ENCODE assay signal across 20 cellular contexts in genomic region chr10:119643306-119644214, GRCh38. TPM values are rescaled to one million over a fixed set of nuclear protein-coding genes. Genes with fewer than 3 reads are reported as not detected.
A peak's percentile ranks its signal among the peaks of the same experiment; 100 is the strongest.
DNase-seq lines count a peak whose midpoint lies in the region; ATAC-seq, FAIRE-seq and TF ChIP-seq lines count a peak whose summit lies in the region.
"Had no signal": no experiment of that assay in that cellular context is flagged by ENCODE, and none has a peak within 500 bp of the region (broad histone marks: within the 10 kb centered on the region; RNA-seq: fewer than 3 reads in every experiment).

No MANE protein-coding gene starts in this region.

- H3K9me3 ChIP-seq in H1 (ENCODE audit: insufficient read depth in 2 of 2, low read depth in 1 of 2, low read length in 1 of 2) (no peaks in the 10 kb centered on the region), osteoblast (ENCODE audit: low read depth, low read length) (no peaks in the 10 kb centered on the region), esophagus muscularis mucosa (peaks cover 0 to 15% (median 4%) of the 10 kb centered on the region in 4 donors)
- H3K9me3 ChIP-seq: SJSA1 had no signal

- no peaks in the 10 kb centered on the region for H3K79me1 ChIP-seq in H1 (ENCODE audit: low read depth, low read length)

- H3K18ac ChIP-seq in H1 (ENCODE audit: extremely low read depth, low read length) = no peak overlapping the region

- no peak for TF ChIP-seq RAD21 in H1 (IDR thresholded peaks at IDR 0.05 in 1 of 2, conservative IDR thresholded peaks at IDR 0.05 in 1 of 2; ENCODE audit: low read depth in 2 of 2, low read length in 2 of 2)

- H2AFZ ChIP-seq in H1 (ENCODE audit: low read length) (peak overlapping the region; percentile 84; the same call in 1 of the 2 replicates), osteoblast (ENCODE audit: low read length) (peak overlapping the region; percentile 66)

- H3K79me2 ChIP-seq in H1 (ENCODE audit: control insufficient read depth in 1 of 2, insufficient read depth in 2 of 2, low read length in 2 of 2) = no peaks in the 10 kb centered on the region
- no peaks in the 10 kb centered on the region for H3K79me2 ChIP-seq in osteoblast (ENCODE audit: insufficient read depth, low read length)

- H3K27me3 Mint-ChIP-seq in activated T-cell treated with anti-CD3 and anti-CD28 coated beads, Interleukin-2, amount 50 U/mL, for 4 hours (ENCODE audit: low read depth) = no peaks in the 10 kb centered on the region
- H3K27me3 Mint-ChIP-seq: activated CD4-positive, alpha-beta memory T cell treated with anti-CD3 and anti-CD28 coated beads for 36 hours had no signal

- H2BK5ac ChIP-seq in H1 (ENCODE audit: low read depth, low read length) = no peak overlapping the region

- no peaks in the 10 kb centered on the region; the same call in 1 of the 2 replicates for H3K23me2 ChIP-seq in H1 (ENCODE audit: low read depth, low read length)

- H3K14ac ChIP-seq in H1 (ENCODE audit: insufficient read length) = no peak overlapping the region

- H2BK15ac ChIP-seq in H1 (ENCODE audit: low read length) = no peak overlapping the region; the same call in 1 of the 2 replicates

- 88% methylated on average over 15 of the region's 15 CpGs; no CpG with 5 or more reads in 1 of the 2 experiments for WGBS in H1 (ENCODE audit: extremely low coverage in 1 of 2, insufficient coverage in 1 of 2, insufficient read length in 1 of 2, insufficient replicate concordance in 2 of 2, low coverage in 1 of 2, low lambda C conversion rate in 2 of 2, missing lambda C conversion rate in 1 of 2), 2 experiments
- 82% methylated on average over 15 of the region's 15 CpGs for WGBS in esophagus muscularis mucosa

- no peak overlapping the region for H3K9ac ChIP-seq in H1 (replicated peaks in 1 of 4; ENCODE audit: extremely low read depth in 1 of 4, low read depth in 3 of 4, low read length in 3 of 4)

- H3K4me1 Mint-ChIP-seq in activated T-cell treated with anti-CD3 and anti-CD28 coated beads, Interleukin-2, amount 50 U/mL, for 4 hours (ENCODE audit: low read depth) = peaks cover 20% of the 10 kb centered on the region

- H4K20me1 ChIP-seq in H1 (replicated peaks in 1 of 2; ENCODE audit: control insufficient read depth in 1 of 2, insufficient read depth in 2 of 2, low read length in 2 of 2) (no peaks in the 10 kb centered on the region), osteoblast (ENCODE audit: insufficient read depth, low read length) (no peaks in the 10 kb centered on the region)

- POLR2A ChIA-PET in H1 (lab: Charles Lee; ENCODE audit: partially characterized antibody) = interaction anchor here (0.7 to 1.3 kb wide), 3 partner anchors 44 to 82 kb away, joined by 3 read pairs; partner anchors contain the start of genes INPP5F and TIAL1

- no peak overlapping the region for H2BK12ac ChIP-seq in H1 (ENCODE audit: low read depth, low read length)

- peak; percentile 13 for DNase-seq in AG08395 (ENCODE audit: low spot score)
- DNase-seq in LHCN-M2 (ENCODE audit: low read depth) = peak; percentile 54
- no peak for DNase-seq in H1 (ENCODE audit: low read depth in 1 of 2, low spot score in 2 of 2)
- peak; percentile 92 for DNase-seq in osteoblast (ENCODE audit: insufficient read length, low spot score, missing footprints)
- no peak for DNase-seq in esophagus muscularis mucosa (ENCODE audit: extremely low spot score)
- DNase-seq in activated T-cell treated with anti-CD3 and anti-CD28 coated beads, Interleukin-2, amount 50 U/mL, for 4 hours = no peak
- DNase-seq in anterior cingulate cortex (lab: John Stamatoyannopoulos, UW) = no peak
- DNase-seq: activated CD4-positive, alpha-beta memory T cell treated with anti-CD3 and anti-CD28 coated beads for 36 hours; activated T-cell treated with anti-CD3 and anti-CD28 coated beads, Interleukin-2, amount 50 U/mL, for 48 hours; amniotic stem cell; NCI-H1930; occipital lobe; OCI-M1; stimulated activated naive CD4-positive, alpha-beta T cell treated with Interleukin-2 at 50 U/mL for 16 hours; upper lobe of right lung had no signal

- H3K4me1 ChIP-seq in H1 (replicated peaks in 1 of 4; ENCODE audit: control insufficient read depth in 3 of 4, insufficient read depth in 4 of 4, low read length in 3 of 4) (no peaks in the 10 kb centered on the region; a peak in 2 of 7 replicates), osteoblast (ENCODE audit: insufficient read depth, low read length) (peaks cover 11% of the 10 kb centered on the region), esophagus muscularis mucosa (no peaks in the 10 kb centered on the region)
- H3K4me1 ChIP-seq: SJSA1, upper lobe of right lung had no signal

- no peaks in the 10 kb centered on the region for H3K9me3 Mint-ChIP-seq in activated T-cell treated with anti-CD3 and anti-CD28 coated beads, Interleukin-2, amount 50 U/mL, for 4 hours
- H3K9me3 Mint-ChIP-seq: activated CD4-positive, alpha-beta memory T cell treated with anti-CD3 and anti-CD28 coated beads for 36 hours had no signal

- H2AK5ac ChIP-seq in H1 (ENCODE audit: low read depth, low read length) = no peak overlapping the region

- H3K27me3 ChIP-seq in H1 (replicated peaks in 1 of 4; ENCODE audit: control insufficient read depth in 3 of 4, extremely low read depth in 1 of 4, insufficient read depth in 3 of 4, low read length in 3 of 4) = no peaks in the 10 kb centered on the region
- no peaks in the 10 kb centered on the region for H3K27me3 ChIP-seq in osteoblast (ENCODE audit: insufficient read depth, low read length)
- no peaks in the 10 kb centered on the region for H3K27me3 ChIP-seq in esophagus muscularis mucosa
- H3K27me3 ChIP-seq: SJSA1, upper lobe of right lung had no signal

- no peak overlapping the region for H4K5ac ChIP-seq in H1 (ENCODE audit: insufficient read length, low read depth, low read length)

- H2BK20ac ChIP-seq in H1 (ENCODE audit: low read length) = no peak overlapping the region

- no peak for TF ChIP-seq EP300 in H1 (IDR thresholded peaks at IDR 0.05; ENCODE audit: borderline replicate concordance in 1 of 2, low read depth in 2 of 2, low read length in 2 of 2)
- no peak for TF ChIP-seq EP300 in esophagus muscularis mucosa (IDR thresholded peaks at IDR 0.05)

- H4K91ac ChIP-seq in H1 (replicated peaks; ENCODE audit: insufficient read length, low read length) = no peak overlapping the region

- no peaks in the 10 kb centered on the region for H3K36me3 Mint-ChIP-seq in activated T-cell treated with anti-CD3 and anti-CD28 coated beads, Interleukin-2, amount 50 U/mL, for 4 hours (ENCODE audit: insufficient read depth)
- H3K36me3 Mint-ChIP-seq: activated CD4-positive, alpha-beta memory T cell treated with anti-CD3 and anti-CD28 coated beads for 36 hours had no signal

- no peak overlapping the region for H3K27ac ChIP-seq in H1 (ENCODE audit: low read depth, low read length)
- peak overlapping the region; percentile 46 for H3K27ac ChIP-seq in osteoblast (ENCODE audit: low read depth, low read length)
- H3K27ac ChIP-seq in esophagus muscularis mucosa (replicated peaks in 1 of 4) = no peak overlapping the region
- H3K27ac ChIP-seq: SJSA1, skin epidermis, upper lobe of right lung had no signal

- H3K23ac ChIP-seq in H1 (ENCODE audit: insufficient read length) = no peak overlapping the region

- H3K4me3 Mint-ChIP-seq in activated T-cell treated with anti-CD3 and anti-CD28 coated beads, Interleukin-2, amount 50 U/mL, for 4 hours = no peak overlapping the region
- H3K4me3 Mint-ChIP-seq: activated CD4-positive, alpha-beta memory T cell treated with anti-CD3 and anti-CD28 coated beads for 36 hours had no signal

- H2BK120ac ChIP-seq in H1 (replicated peaks; ENCODE audit: low read depth, low read length) = no peak overlapping the region

- no peak overlapping the region for H3K4ac ChIP-seq in H1 (replicated peaks; ENCODE audit: insufficient read length, low read depth, low read length)

- peak overlapping the region; percentile 2; the same call in 1 of the 2 replicates for H4K8ac ChIP-seq in H1 (ENCODE audit: extremely low read depth, insufficient read depth, low read length)

- intact Hi-C loops in esophagus muscularis mucosa (cut with DNase I) = no loop called here

- TF ChIP-seq CTCF in H1 (IDR thresholded peaks at IDR 0.05; ENCODE audit: control extremely low read depth in 1 of 3, insufficient read depth in 1 of 3, low read depth in 1 of 3, low read length in 3 of 3) = peak in 2 of 3 experiments; percentile 19 to 32; a peak in 2 of 4 replicates
- no peak for TF ChIP-seq CTCF in osteoblast (IDR thresholded peaks at IDR 0.05; ENCODE audit: extremely low read depth, low read depth, low read length)
- TF ChIP-seq CTCF in esophagus muscularis mucosa (IDR thresholded peaks at IDR 0.05) = no peak

- no peak for ATAC-seq in HG02678 (IDR thresholded peaks at IDR 0.05; ENCODE audit: unreplicated experiment)
- ATAC-seq in activated T-cell treated with anti-CD3 and anti-CD28 coated beads, Interleukin-2, amount 50 U/mL, for 4 hours = no peak

- TF ChIP-seq POLR2A in H1 (IDR thresholded peaks at IDR 0.05; ENCODE audit: control extremely low read depth in 1 of 2, low read depth in 2 of 2, low read length in 2 of 2) (no peak), esophagus muscularis mucosa (IDR thresholded peaks at IDR 0.05; ENCODE audit: low read depth) (no peak)

- no peaks in the 10 kb centered on the region for H3K36me3 ChIP-seq in H1 (ENCODE audit: control insufficient read depth in 2 of 4, insufficient read depth in 4 of 4, low read length in 3 of 4)
- no peaks in the 10 kb centered on the region for H3K36me3 ChIP-seq in osteoblast (ENCODE audit: insufficient read depth, low read length)
- no peaks in the 10 kb centered on the region for H3K36me3 ChIP-seq in esophagus muscularis mucosa
- H3K36me3 ChIP-seq: SJSA1, upper lobe of right lung had no signal

- H3K4me3 ChIP-seq in H1 (ENCODE audit: extremely low read depth in 1 of 4, insufficient read depth in 2 of 4, low read depth in 3 of 4, low read length in 4 of 4) = no peak overlapping the region
- H3K4me3 ChIP-seq in osteoblast (ENCODE audit: insufficient read depth, low read length) = peak overlapping the region; percentile 32
- H3K4me3 ChIP-seq in esophagus muscularis mucosa = no peak overlapping the region
- H3K4me3 ChIP-seq: SJSA1, skin epidermis, upper lobe of right lung had no signal

- FAIRE-seq in H1 (lab: Jason Lieb, UNC) = no peak
- FAIRE-seq: endothelial cell of umbilical vein, keratinocyte had no signal

- no peak overlapping the region for H3K56ac ChIP-seq in H1 (replicated peaks; ENCODE audit: insufficient read length, low read depth, low read length)

- H3K4me2 ChIP-seq in H1 (ENCODE audit: insufficient read depth in 1 of 2, low read depth in 2 of 2, low read length in 2 of 2) = no peak overlapping the region
- peak overlapping the region; percentile 69 for H3K4me2 ChIP-seq in osteoblast (ENCODE audit: insufficient read depth, low read length)

- CTCF ChIA-PET in H1 (lab: Charles Lee; ENCODE audit: partially characterized antibody) = interaction anchor here (0.6 to 4.2 kb wide), 45 partner anchors 9 to 1369 kb away, joined by 3 to 55 read pairs (median 5); partner anchors contain the start of gene INPP5F

RNA-seq across cellular contexts. Expression of gene BAG3, which starts 7.6 kb away (rescaled TPM):
- 26.5 and 27.3 TPM in 2 replicates for total RNA-seq in LHCN-M2 (2014; rRNA removed)
- 55.1 TPM for polyA plus RNA-seq in LHCN-M2 (2012)
- total RNA-seq in H1 (2021; fragmentation: NEBNext Ultra II Directional; extraction: Animal tissue kit (Norgen Biotek cat#: 25700)) = 13.3 and 14.6 TPM in 2 replicates
- polyA plus RNA-seq in H1 (2011; rRNA removed) = 3.5 and 7.5 TPM in 2 replicates
- 3.0 TPM for polyA plus RNA-seq in H1 (2011; cell fraction: cytosol; rRNA removed)
- polyA plus RNA-seq in H1 (2011; cell fraction: nucleus; rRNA removed) = 7.0 TPM
- polyA plus RNA-seq in H1 (2012, experiment 1 of 2) = 10.5 to 13.6 TPM (median 12.9 TPM) in 4 replicates
- polyA plus RNA-seq in H1 (2012, experiment 2 of 2) = 10.4 TPM
- 12.1 TPM for polyA plus RNA-seq in H1 (2013, experiment 1 of 2)
- polyA plus RNA-seq in H1 (2013, experiment 2 of 2) = 12.1 TPM
- polyA minus RNA-seq in H1 (2011; rRNA and poly(A)+ RNA removed) = 1.7 and 2.1 TPM in 2 replicates
- polyA minus RNA-seq in H1 (2011; cell fraction: cytosol; rRNA and poly(A)+ RNA removed) = 6.9 TPM
- 4.1 TPM for polyA minus RNA-seq in H1 (2011; cell fraction: nucleus; rRNA and poly(A)+ RNA removed)
- 12.7 TPM in 2 replicates for total RNA-seq in osteoblast
- total RNA-seq in esophagus muscularis mucosa = 10 to 100 TPM; 44.0 to 81.7 (median 73.9) TPM
- total RNA-seq in activated T-cell treated with anti-CD3 and anti-CD28 coated beads, Interleukin-2, amount 50 U/mL, for 4 hours = 10 to 100 TPM; 14.7 to 21.6 (median 15.8) TPM

RNA-seq across cellular contexts. Expression of gene TIAL1, which starts 46.8 kb away (rescaled TPM):
- total RNA-seq in LHCN-M2 (2014; rRNA removed) (43.9 and 47.7 TPM in 2 replicates), osteoblast (53.6 TPM in 2 replicates), esophagus muscularis mucosa (10 to 100 TPM; 49.9 to 78.1 (median 52.9) TPM)
- 52.5 TPM for polyA plus RNA-seq in LHCN-M2 (2012)
- total RNA-seq in H1 (2021; fragmentation: NEBNext Ultra II Directional; extraction: Animal tissue kit (Norgen Biotek cat#: 25700)) = 151 and 166 TPM in 2 replicates
- 37.4 and 50.4 TPM in 2 replicates for polyA plus RNA-seq in H1 (2011; rRNA removed)
- 77.1 TPM for polyA plus RNA-seq in H1 (2011; cell fraction: cytosol; rRNA removed)
- 103 TPM for polyA plus RNA-seq in H1 (2011; cell fraction: nucleus; rRNA removed)
- 75.5 to 128 TPM (median 91.2 TPM) in 4 replicates for polyA plus RNA-seq in H1 (2012, experiment 1 of 2)
- 49.0 TPM for polyA plus RNA-seq in H1 (2012, experiment 2 of 2)
- 94.8 TPM for polyA plus RNA-seq in H1 (2013, experiment 1 of 2)
- polyA plus RNA-seq in H1 (2013, experiment 2 of 2) = 88.8 TPM
- 55.2 and 69.2 TPM in 2 replicates for polyA minus RNA-seq in H1 (2011; rRNA and poly(A)+ RNA removed)
- 35.9 TPM for polyA minus RNA-seq in H1 (2011; cell fraction: cytosol; rRNA and poly(A)+ RNA removed)
- 83.5 TPM for polyA minus RNA-seq in H1 (2011; cell fraction: nucleus; rRNA and poly(A)+ RNA removed)
- 100 to 1,000 TPM; 177 TPM for total RNA-seq in activated T-cell treated with anti-CD3 and anti-CD28 coated beads, Interleukin-2, amount 50 U/mL, for 4 hours

Comparison
In these comparisons a context has a peak if more than half of its experiments do, and no peak if none do; other contexts are left out.
1. DNase-seq: peak in AG08395 (single experiment), LHCN-M2 (single experiment) and osteoblast (single experiment); none in H1 (0 of 2), esophagus muscularis mucosa (single experiment), activated T-cell treated with anti-CD3 and anti-CD28 coated beads, Interleukin-2, amount 50 U/mL, for 4 hours (single experiment) and anterior cingulate cortex (0 of 58).
2. CTCF ChIP-seq: peak in H1 (2 of 3); none in osteoblast (single experiment) and esophagus muscularis mucosa (0 of 3).